In the genomic region with DNA sequence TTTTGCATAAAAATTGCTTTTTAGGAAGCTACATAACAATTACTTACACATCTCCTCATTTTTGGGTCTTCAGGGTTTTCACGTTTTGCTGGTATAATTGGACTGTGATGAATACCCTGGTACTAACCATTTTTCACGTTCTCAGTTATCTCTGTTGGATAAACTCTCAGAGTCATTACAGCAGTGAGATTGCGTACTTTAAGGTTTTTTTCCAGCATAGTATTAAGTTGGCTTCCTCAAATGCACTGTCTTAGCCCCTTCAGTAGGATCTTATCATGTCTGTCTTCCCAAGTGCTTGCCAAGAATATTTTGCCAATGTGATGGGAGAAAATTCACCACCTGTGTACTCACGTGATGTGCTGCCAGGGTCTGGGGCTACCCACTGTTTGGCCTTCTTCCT, we compare ENCODE assay signal across 26 cellular contexts.
"Had no signal": no experiment of that assay in that cellular context is flagged by ENCODE, and none has a peak within 500 bp of the region (broad histone marks: within the 10 kb centered on the region; RNA-seq: fewer than 3 reads in every experiment).

No MANE protein-coding gene starts in this region.

- H3K27me3 Mint-ChIP-seq: naive B cell; stimulated activated memory B cell treated with anti-CD40 and anti-IgM and Interleukin-4, amounts not matched to agents 10 μg/mL and 1 μg/mL and 100 μg/mL, for 72 hours; stimulated activated naive CD8-positive, alpha-beta T cell treated with anti-CD3 and anti-CD28 coated beads, Interleukin-15, amount 100 ng/mL, for 72 hours had no signal

- H3K36me3 ChIP-seq: esophagus muscularis mucosa, heart right ventricle, neutrophil, spleen, thyroid gland had no signal

- H3K4me3 ChIP-seq: dorsolateral prefrontal cortex, esophagus muscularis mucosa, heart right ventricle, lung, psoas muscle, skin epidermis, spleen, thyroid gland had no signal

- H3K9me3 ChIP-seq: esophagus muscularis mucosa, heart right ventricle, neutrophil, psoas muscle, thyroid gland had no signal

- H3K27ac Mint-ChIP-seq: endodermal cell; immature natural killer cell; memory B cell; naive B cell; natural killer cell treated with Interleukin-12 subunit alpha and Interleukin-12 subunit beta and Interleukin-15 and Interleukin-18, amount 100 ng/mL, for 72 hours; stimulated activated memory B cell treated with anti-CD40 and anti-IgM and Interleukin-4, amounts not matched to agents 10 μg/mL and 1 μg/mL and 100 μg/mL, for 72 hours; stimulated activated naive CD8-positive, alpha-beta T cell treated with anti-CD3 and anti-CD28 coated beads, Interleukin-15, amount 100 ng/mL, for 72 hours; type B pancreatic cell had no signal

- H3K9me3 Mint-ChIP-seq: endodermal cell; immature natural killer cell; natural killer cell treated with Interleukin-12 subunit alpha and Interleukin-12 subunit beta and Interleukin-15 and Interleukin-18, amount 100 ng/mL, for 72 hours; neural crest cell; stimulated activated memory B cell treated with anti-CD40 and anti-IgM and Interleukin-4, amounts not matched to agents 10 μg/mL and 1 μg/mL and 100 μg/mL, for 72 hours; stimulated activated naive CD8-positive, alpha-beta T cell treated with anti-CD3 and anti-CD28 coated beads, Interleukin-15, amount 100 ng/mL, for 72 hours; type B pancreatic cell had no signal

- DNase-seq: central memory CD4-positive, alpha-beta T cell; effector CD8-positive, alpha-beta T cell; foreskin keratinocyte; glutamatergic neuron; heart right ventricle; hippocampal formation; immature natural killer cell; kidney glomerular epithelial cell; left colon; naive B cell; psoas muscle; spleen; stimulated activated CD4-positive, alpha-beta T cell treated with anti-CD3 and anti-CD28 coated beads, Interleukin-4, amount 100 ng/mL, for 4 hours; stimulated activated naive CD8-positive, alpha-beta T cell treated with anti-CD3 and anti-CD28 coated beads, Interleukin-15, amount 100 ng/mL, for 72 hours; thyroid gland had no signal

- H3K4me1 Mint-ChIP-seq: immature natural killer cell; memory B cell; naive B cell; stimulated activated memory B cell treated with anti-CD40 and anti-IgM and Interleukin-4, amounts not matched to agents 10 μg/mL and 1 μg/mL and 100 μg/mL, for 72 hours; stimulated activated naive CD8-positive, alpha-beta T cell treated with anti-CD3 and anti-CD28 coated beads, Interleukin-15, amount 100 ng/mL, for 72 hours had no signal

- H3K4me1 ChIP-seq: foreskin keratinocyte, heart right ventricle, psoas muscle, spleen, thyroid gland had no signal

- H3K36me3 Mint-ChIP-seq: immature natural killer cell; memory B cell; naive B cell; natural killer cell treated with Interleukin-12 subunit alpha and Interleukin-12 subunit beta and Interleukin-15 and Interleukin-18, amount 100 ng/mL, for 72 hours; stimulated activated memory B cell treated with anti-CD40 and anti-IgM and Interleukin-4, amounts not matched to agents 10 μg/mL and 1 μg/mL and 100 μg/mL, for 72 hours; type B pancreatic cell had no signal

- H3K27me3 ChIP-seq: dorsolateral prefrontal cortex, foreskin keratinocyte, neutrophil, thyroid gland had no signal

- H3K4me3 Mint-ChIP-seq: endodermal cell; immature natural killer cell; memory B cell; naive B cell; natural killer cell treated with Interleukin-12 subunit alpha and Interleukin-12 subunit beta and Interleukin-15 and Interleukin-18, amount 100 ng/mL, for 72 hours; neural crest cell; stimulated activated memory B cell treated with anti-CD40 and anti-IgM and Interleukin-4, amounts not matched to agents 10 μg/mL and 1 μg/mL and 100 μg/mL, for 72 hours; stimulated activated naive CD8-positive, alpha-beta T cell treated with anti-CD3 and anti-CD28 coated beads, Interleukin-15, amount 100 ng/mL, for 72 hours; type B pancreatic cell had no signal

- H3K27ac ChIP-seq: foreskin keratinocyte, neutrophil, psoas muscle, skin epidermis, spleen, thyroid gland had no signal

- ATAC-seq: foreskin keratinocyte; left colon; natural killer cell treated with Interleukin-12 subunit alpha and Interleukin-12 subunit beta and Interleukin-15 and Interleukin-18, amount 100 ng/mL, for 72 hours; psoas muscle; stimulated activated memory B cell treated with anti-CD40 and anti-IgM and Interleukin-4, amounts not matched to agents 10 μg/mL and 1 μg/mL and 100 μg/mL, for 72 hours; stimulated activated naive CD8-positive, alpha-beta T cell treated with anti-CD3 and anti-CD28 coated beads, Interleukin-15, amount 100 ng/mL, for 72 hours had no signal
